Comparison of ENCODE assay signal across 15 cellular contexts in the genomic region with DNA sequence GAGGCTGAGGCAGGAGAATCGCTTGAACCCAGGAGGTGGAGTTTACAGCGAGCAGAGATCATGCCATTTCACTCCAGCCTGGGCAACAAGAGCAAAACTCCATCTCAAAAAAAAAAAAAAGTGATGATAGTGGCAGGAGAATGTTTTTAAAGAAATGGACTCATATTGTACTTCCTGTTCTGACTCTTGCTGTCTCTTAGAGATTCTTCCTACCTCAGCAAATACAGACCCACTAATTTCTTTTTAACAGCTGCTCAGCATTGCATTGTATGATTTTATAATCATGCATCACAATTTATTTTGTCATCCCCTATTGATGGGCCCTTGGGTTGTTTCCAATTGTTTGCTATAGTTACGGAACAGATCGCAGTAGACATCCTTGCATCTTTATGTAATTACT.
"Had no signal": no experiment of that assay in that cellular context is flagged by ENCODE, and none has a peak within 500 bp of the region (broad histone marks: within the 10 kb centered on the region; RNA-seq: fewer than 3 reads in every experiment).

No MANE protein-coding gene starts in this region.

- H3K27me3 Mint-ChIP-seq: stimulated activated naive CD8-positive, alpha-beta T cell treated with anti-CD3 and anti-CD28 coated beads, Interleukin-15, Interleukin-2, amounts not matched to agents 100 ng/mL and 50 ng/mL, for 24 hours had no signal

- H3K9me3 ChIP-seq: colonic mucosa, testis had no signal

- H3K27me3 ChIP-seq: colonic mucosa, sigmoid colon, SJSA1, testis, upper lobe of right lung had no signal

- DNase-seq: activated CD8-positive, alpha-beta memory T cell treated with anti-CD3 and anti-CD28 coated beads, Interleukin-2, amount 50 U/mL, for 48 hours; activated effector memory CD4-positive, alpha-beta T cell treated with anti-CD3 and anti-CD28 coated beads, Interleukin-2, amount 50 U/mL, for 16 hours; colonic mucosa; effector CD4-positive, alpha-beta T cell; hippocampal formation; kidney glomerular epithelial cell; mesendoderm; sigmoid colon; stimulated activated CD4-positive, alpha-beta T cell treated with anti-CD3 and anti-CD28 coated beads, Interleukin-12 subunit alpha, Interleukin-12 subunit beta, amount 100 ng/mL, for 4 hours; testis; upper lobe of right lung had no signal

- H3K27ac ChIP-seq: colonic mucosa, sigmoid colon, SJSA1, testis, upper lobe of right lung, VCaP had no signal

- ATAC-seq: upper lobe of right lung had no signal

- H3K4me3 ChIP-seq: colonic mucosa, sigmoid colon, SJSA1, testis, upper lobe of right lung had no signal

- H3K36me3 ChIP-seq: colonic mucosa, sigmoid colon, SJSA1, upper lobe of right lung had no signal

- FAIRE-seq: astrocyte had no signal

- H3K27ac Mint-ChIP-seq: stimulated activated naive CD8-positive, alpha-beta T cell treated with anti-CD3 and anti-CD28 coated beads, Interleukin-15, Interleukin-2, amounts not matched to agents 100 ng/mL and 50 ng/mL, for 24 hours had no signal

- H3K4me3 Mint-ChIP-seq: stimulated activated naive CD8-positive, alpha-beta T cell treated with anti-CD3 and anti-CD28 coated beads, Interleukin-15, Interleukin-2, amounts not matched to agents 100 ng/mL and 50 ng/mL, for 24 hours had no signal

- H3K4me1 ChIP-seq: colonic mucosa had no signal
